ENCODE assay signal across 12 cellular contexts in the genomic region with DNA sequence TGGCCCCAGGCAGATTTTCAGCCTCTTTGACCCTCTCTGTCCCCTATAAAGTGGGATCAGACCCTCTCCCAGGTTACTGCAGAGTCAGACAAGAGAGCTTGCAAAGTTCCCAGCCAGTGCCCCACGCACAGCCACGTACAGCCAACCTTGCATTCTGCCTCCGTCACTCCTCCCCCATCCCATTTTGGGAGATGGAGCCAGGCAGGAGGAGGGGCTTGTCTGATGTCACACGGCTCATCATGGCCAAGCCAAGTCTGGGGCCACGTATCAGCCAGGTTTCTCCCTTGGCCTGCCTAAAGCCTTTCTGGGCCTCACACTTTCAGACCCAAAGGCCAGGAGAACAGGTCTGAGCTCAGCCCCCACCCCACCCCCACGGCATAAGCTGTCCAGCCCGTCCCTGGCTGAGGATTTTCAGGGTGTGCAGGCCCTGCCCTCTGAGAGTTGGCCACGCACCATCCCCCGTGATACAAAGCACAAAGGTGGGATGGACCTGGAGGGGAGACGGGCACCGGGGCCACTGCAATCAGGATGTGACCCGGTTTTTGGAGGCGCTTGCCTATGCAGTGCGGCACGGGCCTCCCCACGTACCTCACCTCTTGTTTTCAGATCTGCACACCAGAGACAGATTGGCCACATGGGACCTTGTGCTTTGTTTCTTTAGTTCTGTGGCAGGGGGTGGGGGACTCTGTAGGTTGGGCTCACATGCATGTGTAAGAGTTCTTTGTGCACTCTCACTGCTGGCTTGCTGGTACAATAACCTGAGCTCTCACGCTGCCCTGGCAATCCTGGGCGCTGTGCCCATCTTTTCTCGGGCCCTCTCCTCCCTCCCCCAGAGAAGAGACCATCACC.
"Had no signal": no experiment of that assay in that cellular context is flagged by ENCODE, and none has a peak within 500 bp of the region (broad histone marks: within the 10 kb centered on the region; RNA-seq: fewer than 3 reads in every experiment).

No MANE protein-coding gene starts in this region.

- H3K9me3 Mint-ChIP-seq: activated naive CD4-positive, alpha-beta T cell treated with anti-CD3 and anti-CD28 coated beads, Interleukin-2, amount 10 ng/mL, durations not matched to agents 7 days and 5 days; activated T-helper 2 cell treated with anti-CD3 and anti-CD28 coated beads, Interferon-gamma antibody, Interleukin-2, Interleukin-4, amounts not matched to agents 10 μg/mL and 5 μg/mL and 100 μg/mL, durations not matched to agents 14 hours and 24 hours and 36 hours; T-helper 2 cell treated with Interferon-gamma antibody and Interleukin-4, amounts not matched to agents 5 μg/mL and 100 μg/mL, for 36 hours had no signal

- H3K27ac Mint-ChIP-seq: activated naive CD4-positive, alpha-beta T cell treated with anti-CD3 and anti-CD28 coated beads, Interleukin-2, amount 10 ng/mL, durations not matched to agents 7 days and 5 days; activated T-helper 2 cell treated with anti-CD3 and anti-CD28 coated beads, Interferon-gamma antibody, Interleukin-2, Interleukin-4, amounts not matched to agents 10 μg/mL and 5 μg/mL and 100 μg/mL, durations not matched to agents 14 hours and 24 hours and 36 hours; endodermal cell had no signal

- ATAC-seq: activated CD4-positive, CD25-positive, alpha-beta regulatory T cell treated with anti-CD3 and anti-CD28 coated beads, Interleukin-2, amount 50 U/mL, for 24 hours; body of pancreas had no signal

- H3K4me1 Mint-ChIP-seq: activated naive CD4-positive, alpha-beta T cell treated with anti-CD3 and anti-CD28 coated beads, Interleukin-2, amount 10 ng/mL, durations not matched to agents 7 days and 5 days; endodermal cell had no signal

- H3K4me3 Mint-ChIP-seq: activated naive CD4-positive, alpha-beta T cell treated with anti-CD3 and anti-CD28 coated beads, Interleukin-2, amount 10 ng/mL, durations not matched to agents 7 days and 5 days; endodermal cell; T-helper 2 cell treated with Interferon-gamma antibody and Interleukin-4, amounts not matched to agents 5 μg/mL and 100 μg/mL, for 36 hours had no signal

- H3K27me3 Mint-ChIP-seq: activated naive CD4-positive, alpha-beta T cell treated with anti-CD3 and anti-CD28 coated beads, Interleukin-2, amount 10 ng/mL, durations not matched to agents 7 days and 5 days had no signal

- DNase-seq: activated naive CD4-positive, alpha-beta T cell treated with anti-CD3 and anti-CD28 coated beads, Interleukin-2, amount 10 ng/mL, durations not matched to agents 7 days and 5 days; body of pancreas; cerebellar nuclear complex; dermis blood vessel endothelial cell; endodermal cell; erythroblast; stimulated activated CD4-positive, alpha-beta T cell treated with anti-CD3 and anti-CD28 coated beads, Interleukin-15, amount 100 ng/mL, for 24 hours; stimulated activated CD4-positive, alpha-beta T cell treated with anti-CD3 and anti-CD28 coated beads, Interleukin-4, amount 100 ng/mL, for 24 hours; thyroid gland had no signal

- H3K36me3 Mint-ChIP-seq: activated naive CD4-positive, alpha-beta T cell treated with anti-CD3 and anti-CD28 coated beads, Interleukin-2, amount 10 ng/mL, durations not matched to agents 7 days and 5 days had no signal
